In genomic region chr10:116044722-116045374, GRCh38 we compare ENCODE assay signal across 13 cellular contexts.
DNase-seq lines count a peak whose midpoint lies in the region; ATAC-seq and TF ChIP-seq lines count a peak whose summit lies in the region.
"Had no signal": no experiment of that assay in that cellular context is flagged by ENCODE, and none has a peak within 500 bp of the region (broad histone marks: within the 10 kb centered on the region; RNA-seq: fewer than 3 reads in every experiment).

No MANE protein-coding gene starts in this region.

- H3K36me3 Mint-ChIP-seq in osteocyte (ENCODE audit: unreplicated experiment): no peaks in the 10 kb centered on the region
- H3K36me3 Mint-ChIP-seq: activated naive CD4-positive, alpha-beta T cell treated with anti-CD3 and anti-CD28 coated beads, Interleukin-2, amount 50 U/mL, for 24 hours had no signal

- no peak overlapping the region for H3K9ac ChIP-seq in BLaER1

- H4K20me1 ChIP-seq in BLaER1: no peaks in the 10 kb centered on the region

- H3K4me3 Mint-ChIP-seq in osteocyte (ENCODE audit: unreplicated experiment): no peak overlapping the region
- H3K4me3 Mint-ChIP-seq: activated naive CD4-positive, alpha-beta T cell treated with anti-CD3 and anti-CD28 coated beads, Interleukin-2, amount 50 U/mL, for 24 hours had no signal

- H3K4me3 ChIP-seq in BLaER1: no peak overlapping the region
- H3K4me3 ChIP-seq in SJCRH30: no peak overlapping the region
- H3K4me3 ChIP-seq: colonic mucosa had no signal

- H3K36me3 ChIP-seq in BLaER1 (no peaks in the 10 kb centered on the region), SJCRH30 (no peaks in the 10 kb centered on the region)
- H3K36me3 ChIP-seq: colonic mucosa had no signal

- peaks cover 18% of the 10 kb centered on the region for H3K4me1 ChIP-seq in BLaER1
- peaks cover 14% of the 10 kb centered on the region for H3K4me1 ChIP-seq in SJCRH30
- H3K4me1 ChIP-seq: colonic mucosa had no signal

- no peak for TF ChIP-seq CTCF in osteocyte (IDR thresholded peaks at IDR 0.05)

- peaks cover 38% of the 10 kb centered on the region for H3K4me1 Mint-ChIP-seq in osteocyte (ENCODE audit: unreplicated experiment)
- H3K4me1 Mint-ChIP-seq: activated naive CD4-positive, alpha-beta T cell treated with anti-CD3 and anti-CD28 coated beads, Interleukin-2, amount 50 U/mL, for 24 hours had no signal

- no peaks in the 10 kb centered on the region for H3K9me3 ChIP-seq in BLaER1
- no peaks in the 10 kb centered on the region for H3K9me3 ChIP-seq in SJCRH30 (replicated peaks)
- H3K9me3 ChIP-seq: colonic mucosa had no signal

- H3K27ac ChIP-seq in BLaER1: no peak overlapping the region
- H3K27ac ChIP-seq in SJCRH30: no peak overlapping the region
- H3K27ac ChIP-seq: colonic mucosa had no signal

- H3K27me3 Mint-ChIP-seq in osteocyte (ENCODE audit: unreplicated experiment): peaks cover 3% of the 10 kb centered on the region
- H3K27me3 Mint-ChIP-seq: activated naive CD4-positive, alpha-beta T cell treated with anti-CD3 and anti-CD28 coated beads, Interleukin-2, amount 50 U/mL, for 24 hours had no signal

- DNase-seq in SJCRH30 (peak; percentile 54 to 55), foreskin melanocyte (peak; percentile 7), osteocyte (ENCODE audit: extremely low spot score, unreplicated experiment) (no peak), GOT3 (lab: John Stamatoyannopoulos, UW) (no peak)
- DNase-seq: activated CD8-positive, alpha-beta memory T cell treated with anti-CD3 and anti-CD28 coated beads, Interleukin-2, amount 50 U/mL, for 4 hours; colonic mucosa; mesendoderm; MV-4-11 had no signal

- H3K27me3 ChIP-seq in BLaER1 (no peaks in the 10 kb centered on the region), SJCRH30 (no peaks in the 10 kb centered on the region)
- H3K27me3 ChIP-seq: colonic mucosa had no signal

- peak overlapping the region; percentile 59 for H3K4me2 ChIP-seq in BLaER1

- peaks cover 5% of the 10 kb centered on the region for H3K9me3 Mint-ChIP-seq in osteocyte (ENCODE audit: unreplicated experiment)

- peak overlapping the region; percentile 62 for H3K27ac Mint-ChIP-seq in osteocyte (ENCODE audit: unreplicated experiment)
- H3K27ac Mint-ChIP-seq: activated naive CD4-positive, alpha-beta T cell treated with anti-CD3 and anti-CD28 coated beads, Interleukin-2, amount 50 U/mL, for 24 hours had no signal

- ATAC-seq in HG02678 (IDR thresholded peaks at IDR 0.05; ENCODE audit: unreplicated experiment) (no peak), GM19023 (IDR thresholded peaks at IDR 0.05; ENCODE audit: unreplicated experiment) (no peak), HG03378 (IDR thresholded peaks at IDR 0.05; ENCODE audit: unreplicated experiment) (no peak)

Comparison
In these comparisons a context has a peak if more than half of its experiments do, and no peak if none do; other contexts are left out.
1. DNase-seq: peak in SJCRH30 (2 of 2) and foreskin melanocyte (single experiment); none in osteocyte (single experiment) and GOT3 (single experiment).